ENCODE assay signal across 11 cellular contexts in the genomic region with DNA sequence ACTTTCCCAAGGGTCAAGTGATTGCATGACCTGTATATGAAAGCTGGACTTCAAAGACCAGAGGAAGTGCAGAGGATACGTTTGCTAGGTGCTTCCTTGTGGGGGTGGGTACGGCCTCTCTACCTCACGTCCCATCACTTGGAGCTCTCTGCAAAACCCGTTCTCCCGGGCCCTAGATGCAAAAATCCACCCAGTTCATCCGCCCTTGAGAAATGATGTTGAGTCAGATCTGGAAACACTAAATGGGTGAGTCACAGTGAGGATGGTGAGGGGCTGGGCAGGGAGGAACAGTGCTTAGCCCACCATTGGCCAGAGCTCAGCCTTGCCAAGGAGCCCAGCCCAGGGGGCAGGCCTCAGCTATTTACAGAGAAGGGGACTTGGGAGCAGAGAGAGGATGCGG. TPM values are rescaled to one million over a fixed set of nuclear protein-coding genes. Genes with fewer than 3 reads are reported as not detected.
A peak's percentile ranks its signal among the peaks of the same experiment; 100 is the strongest.
DNase-seq lines count a peak whose midpoint lies in the region; ATAC-seq and TF ChIP-seq lines count a peak whose summit lies in the region.
"Had no signal": no experiment of that assay in that cellular context is flagged by ENCODE, and none has a peak within 500 bp of the region (broad histone marks: within the 10 kb centered on the region; RNA-seq: fewer than 3 reads in every experiment).

No MANE protein-coding gene starts in this region.

- H3K4me3 Mint-ChIP-seq in activated CD4-positive, alpha-beta T cell treated with anti-CD3 and anti-CD28 coated beads for 36 hours = no peak overlapping the region

- no peaks in the 10 kb centered on the region for H3K27me3 ChIP-seq in left ventricle myocardium inferior (ENCODE audit: low read depth)

- H3K27ac ChIP-seq in left ventricle myocardium inferior (replicated peaks) = no peak overlapping the region

- CTCF ChIA-PET in activated CD4-positive, alpha-beta T cell treated with anti-CD3 and anti-CD28 coated beads for 36 hours (lab: Charles Lee) = interaction anchor here (0.9 to 1.0 kb wide), 2 partner anchors 51 to 107 kb away, joined by 3 to 4 read pairs; no protein-coding TSS in a partner anchor

- in situ Hi-C loops in astrocyte of the spinal cord (cut with HindIII; ENCODE audit: low sequenced_read_pairs) = no loop called here

- peaks cover 13% of the 10 kb centered on the region for H3K27me3 Mint-ChIP-seq in activated CD4-positive, alpha-beta T cell treated with anti-CD3 and anti-CD28 coated beads for 36 hours

- H3K9me3 ChIP-seq in left ventricle myocardium inferior (replicated peaks) = no peaks in the 10 kb centered on the region

- no peaks in the 10 kb centered on the region for H3K36me3 Mint-ChIP-seq in activated CD4-positive, alpha-beta T cell treated with anti-CD3 and anti-CD28 coated beads for 36 hours (ENCODE audit: low read depth)
- H3K36me3 Mint-ChIP-seq: activated naive CD4-positive, alpha-beta T cell treated with anti-CD3 and anti-CD28 coated beads, Interleukin-2, amount 50 U/mL, for 72 hours had no signal

- H3K36me3 ChIP-seq in left ventricle myocardium inferior = no peaks in the 10 kb centered on the region

- no peaks in the 10 kb centered on the region for H3K4me1 Mint-ChIP-seq in activated CD4-positive, alpha-beta T cell treated with anti-CD3 and anti-CD28 coated beads for 36 hours

- POLR2A ChIA-PET in activated CD4-positive, alpha-beta T cell treated with anti-CD3 and anti-CD28 coated beads for 36 hours (lab: Charles Lee) = no interaction called here

- H3K27ac Mint-ChIP-seq in activated CD4-positive, alpha-beta T cell treated with anti-CD3 and anti-CD28 coated beads for 36 hours = no peak overlapping the region
- H3K27ac Mint-ChIP-seq: activated naive CD4-positive, alpha-beta T cell treated with anti-CD3 and anti-CD28 coated beads, Interleukin-2, amount 50 U/mL, for 72 hours had no signal

- no peaks in the 10 kb centered on the region for H3K9me3 Mint-ChIP-seq in activated CD4-positive, alpha-beta T cell treated with anti-CD3 and anti-CD28 coated beads for 36 hours (ENCODE audit: low read depth)
- H3K9me3 Mint-ChIP-seq: activated naive CD4-positive, alpha-beta T cell treated with anti-CD3 and anti-CD28 coated beads, Interleukin-2, amount 50 U/mL, for 72 hours had no signal

- H3K4me3 ChIP-seq in left ventricle myocardium inferior = no peak overlapping the region
- no peak overlapping the region for H3K4me3 ChIP-seq in astrocyte of the spinal cord (ENCODE audit: low read depth, low read length)

- intact Hi-C loops in left ventricle myocardium superior (cut with micrococcal nuclease) (no loop called here), left ventricle myocardium inferior (cut with micrococcal nuclease) (no loop called here)
- intact Hi-C loops in activated CD4-positive, alpha-beta T cell treated with anti-CD3 and anti-CD28 coated beads for 36 hours (cut with DNase I, micrococcal nuclease) = no loop called here

- TF ChIP-seq CTCF in left ventricle myocardium inferior (IDR thresholded peaks at IDR 0.05; ENCODE audit: borderline replicate concordance) (no peak), astrocyte of the spinal cord (IDR thresholded peaks at IDR 0.05; ENCODE audit: low read depth, low read length) (no peak)

- ATAC-seq in left ventricle myocardium superior (no peak), GM19324 (IDR thresholded peaks at IDR 0.05; ENCODE audit: low FRiP score, unreplicated experiment) (no peak), HG03520 (IDR thresholded peaks at IDR 0.05; ENCODE audit: unreplicated experiment) (no peak), GM18511 (IDR thresholded peaks at IDR 0.05; ENCODE audit: unreplicated experiment) (no peak)
- ATAC-seq in activated CD4-positive, alpha-beta T cell treated with anti-CD3 and anti-CD28 coated beads for 36 hours = no peak
- ATAC-seq: activated CD4-positive, CD25-positive, alpha-beta regulatory T cell treated with anti-CD3 and anti-CD28 coated beads, Interleukin-2, amount 50 U/mL, for 24 hours; activated naive CD4-positive, alpha-beta T cell treated with anti-CD3 and anti-CD28 coated beads, Interleukin-2, amount 50 U/mL, for 72 hours had no signal

- DNase-seq in left ventricle myocardium superior = peak; percentile 6
- DNase-seq in left ventricle myocardium inferior = no peak
- peak; percentile 75 for DNase-seq in astrocyte of the spinal cord (ENCODE audit: low read depth, low spot score)
- DNase-seq in islet precursor cell = peak; percentile 97
- DNase-seq in activated CD4-positive, alpha-beta T cell treated with anti-CD3 and anti-CD28 coated beads for 36 hours = no peak
- DNase-seq: stimulated activated CD4-positive, alpha-beta T cell treated with anti-CD3 and anti-CD28 coated beads, Interleukin-15, amount 100 ng/mL, for 24 hours had no signal

- peaks cover 37% of the 10 kb centered on the region for H3K4me1 ChIP-seq in left ventricle myocardium inferior

RNA-seq across cellular contexts. Expression of gene ARHGEF10L, which starts 14.5 kb away (rescaled TPM):
- 54.9 TPM for total RNA-seq in left ventricle myocardium superior
- total RNA-seq in left ventricle myocardium inferior = 59.1 TPM
- total RNA-seq in activated CD4-positive, alpha-beta T cell treated with anti-CD3 and anti-CD28 coated beads for 36 hours = not detected
- total RNA-seq: activated naive CD4-positive, alpha-beta T cell treated with anti-CD3 and anti-CD28 coated beads, Interleukin-2, amount 50 U/mL, for 72 hours had no signal

Comparison
In these comparisons a context has a peak if more than half of its experiments do, and no peak if none do; other contexts are left out.
1. DNase-seq: peak in left ventricle myocardium superior (single experiment), astrocyte of the spinal cord (single experiment) and islet precursor cell (single experiment); none in left ventricle myocardium inferior (single experiment) and activated CD4-positive, alpha-beta T cell treated with anti-CD3 and anti-CD28 coated beads for 36 hours (single experiment).
2. RNA of gene ARHGEF10L, which starts 14.5 kb away (total RNA-seq): 59.1 TPM in left ventricle myocardium inferior (single experiment) and 54.9 TPM in left ventricle myocardium superior (single experiment); not detected in activated CD4-positive, alpha-beta T cell treated with anti-CD3 and anti-CD28 coated beads for 36 hours; every median in the first group is over 10 times any median in the second.